ENCODE assay signal across 1 cellular context in the genomic region with DNA sequence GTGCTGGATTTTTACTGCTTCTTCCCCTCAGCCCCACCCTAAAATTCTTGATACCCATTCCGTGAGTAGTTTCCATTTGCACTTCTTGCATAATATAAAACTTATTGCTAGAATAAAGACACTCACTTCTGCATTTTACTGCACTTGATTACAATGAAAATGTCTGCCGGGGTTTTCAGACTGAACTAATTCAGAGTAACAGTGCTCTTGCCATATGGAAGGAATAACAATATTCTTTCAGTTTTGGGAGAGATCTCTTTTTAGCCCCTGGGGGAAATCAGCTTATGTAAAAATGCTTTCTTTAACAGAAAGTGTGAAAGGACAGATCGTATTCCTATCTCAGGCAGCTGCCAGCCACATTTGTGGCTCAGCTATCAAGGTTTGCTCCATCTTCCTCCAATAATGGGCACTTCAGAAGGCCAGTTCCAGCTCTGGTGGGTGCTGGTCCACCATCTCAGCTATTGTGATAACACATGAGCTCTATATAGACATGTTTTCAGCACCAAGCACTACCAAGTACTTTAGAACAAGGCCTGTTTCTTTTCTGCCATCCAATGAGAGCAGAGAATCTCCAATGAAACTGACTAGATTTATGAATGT.
TF ChIP-seq lines count a peak whose summit lies in the region.

No MANE protein-coding gene starts in this region.

TF ChIP-seq in GM23338, 12 proteins besides CTCF, POLR2A, EP300 and RAD21 (continued from another document):
- TF ChIP-seq, protein P1, sequence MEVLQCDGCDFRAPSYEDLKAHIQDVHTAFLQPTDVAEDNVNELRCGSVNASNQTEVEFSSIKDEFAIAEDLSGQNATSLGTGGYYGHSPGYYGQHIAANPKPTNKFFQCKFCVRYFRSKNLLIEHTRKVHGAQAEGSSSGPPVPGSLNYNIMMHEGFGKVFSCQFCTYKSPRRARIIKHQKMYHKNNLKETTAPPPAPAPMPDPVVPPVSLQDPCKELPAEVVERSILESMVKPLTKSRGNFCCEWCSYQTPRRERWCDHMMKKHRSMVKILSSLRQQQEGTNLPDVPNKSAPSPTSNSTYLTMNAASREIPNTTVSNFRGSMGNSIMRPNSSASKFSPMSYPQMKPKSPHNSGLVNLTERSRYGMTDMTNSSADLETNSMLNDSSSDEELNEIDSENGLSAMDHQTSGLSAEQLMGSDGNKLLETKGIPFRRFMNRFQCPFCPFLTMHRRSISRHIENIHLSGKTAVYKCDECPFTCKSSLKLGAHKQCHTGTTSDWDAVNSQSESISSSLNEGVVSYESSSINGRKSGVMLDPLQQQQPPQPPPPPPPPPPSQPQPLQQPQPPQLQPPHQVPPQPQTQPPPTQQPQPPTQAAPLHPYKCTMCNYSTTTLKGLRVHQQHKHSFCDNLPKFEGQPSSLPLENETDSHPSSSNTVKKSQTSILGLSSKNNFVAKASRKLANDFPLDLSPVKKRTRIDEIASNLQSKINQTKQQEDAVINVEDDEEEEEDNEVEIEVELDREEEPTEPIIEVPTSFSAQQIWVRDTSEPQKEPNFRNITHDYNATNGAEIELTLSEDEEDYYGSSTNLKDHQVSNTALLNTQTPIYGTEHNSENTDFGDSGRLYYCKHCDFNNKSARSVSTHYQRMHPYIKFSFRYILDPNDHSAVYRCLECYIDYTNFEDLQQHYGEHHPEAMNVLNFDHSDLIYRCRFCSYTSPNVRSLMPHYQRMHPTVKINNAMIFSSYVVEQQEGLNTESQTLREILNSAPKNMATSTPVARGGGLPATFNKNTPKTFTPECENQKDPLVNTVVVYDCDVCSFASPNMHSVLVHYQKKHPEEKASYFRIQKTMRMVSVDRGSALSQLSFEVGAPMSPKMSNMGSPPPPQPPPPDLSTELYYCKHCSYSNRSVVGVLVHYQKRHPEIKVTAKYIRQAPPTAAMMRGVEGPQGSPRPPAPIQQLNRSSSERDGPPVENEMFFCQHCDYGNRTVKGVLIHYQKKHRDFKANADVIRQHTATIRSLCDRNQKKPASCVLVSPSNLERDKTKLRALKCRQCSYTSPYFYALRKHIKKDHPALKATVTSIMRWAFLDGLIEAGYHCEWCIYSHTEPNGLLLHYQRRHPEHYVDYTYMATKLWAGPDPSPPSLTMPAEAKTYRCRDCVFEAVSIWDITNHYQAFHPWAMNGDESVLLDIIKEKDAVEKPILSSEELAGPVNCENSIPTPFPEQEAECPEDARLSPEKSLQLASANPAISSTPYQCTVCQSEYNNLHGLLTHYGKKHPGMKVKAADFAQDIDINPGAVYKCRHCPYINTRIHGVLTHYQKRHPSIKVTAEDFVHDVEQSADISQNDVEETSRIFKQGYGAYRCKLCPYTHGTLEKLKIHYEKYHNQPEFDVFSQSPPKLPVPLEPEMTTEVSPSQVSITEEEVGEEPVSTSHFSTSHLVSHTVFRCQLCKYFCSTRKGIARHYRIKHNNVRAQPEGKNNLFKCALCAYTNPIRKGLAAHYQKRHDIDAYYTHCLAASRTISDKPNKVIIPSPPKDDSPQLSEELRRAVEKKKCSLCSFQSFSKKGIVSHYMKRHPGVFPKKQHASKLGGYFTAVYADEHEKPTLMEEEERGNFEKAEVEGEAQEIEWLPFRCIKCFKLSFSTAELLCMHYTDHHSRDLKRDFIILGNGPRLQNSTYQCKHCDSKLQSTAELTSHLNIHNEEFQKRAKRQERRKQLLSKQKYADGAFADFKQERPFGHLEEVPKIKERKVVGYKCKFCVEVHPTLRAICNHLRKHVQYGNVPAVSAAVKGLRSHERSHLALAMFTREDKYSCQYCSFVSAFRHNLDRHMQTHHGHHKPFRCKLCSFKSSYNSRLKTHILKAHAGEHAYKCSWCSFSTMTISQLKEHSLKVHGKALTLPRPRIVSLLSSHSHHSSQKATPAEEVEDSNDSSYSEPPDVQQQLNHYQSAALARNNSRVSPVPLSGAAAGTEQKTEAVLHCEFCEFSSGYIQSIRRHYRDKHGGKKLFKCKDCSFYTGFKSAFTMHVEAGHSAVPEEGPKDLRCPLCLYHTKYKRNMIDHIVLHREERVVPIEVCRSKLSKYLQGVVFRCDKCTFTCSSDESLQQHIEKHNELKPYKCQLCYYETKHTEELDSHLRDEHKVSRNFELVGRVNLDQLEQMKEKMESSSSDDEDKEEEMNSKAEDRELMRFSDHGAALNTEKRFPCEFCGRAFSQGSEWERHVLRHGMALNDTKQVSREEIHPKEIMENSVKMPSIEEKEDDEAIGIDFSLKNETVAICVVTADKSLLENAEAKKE (CRISPR knock-in tag; IDR thresholded peaks at IDR 0.05), result no peak
- TF ChIP-seq CREB1 (CRISPR knock-in tag; IDR thresholded peaks at IDR 0.05; ENCODE audit: low read depth) (no peak), POLR2AphosphoS5 (IDR thresholded peaks at IDR 0.05; ENCODE audit: low read depth) (no peak)
